ENCODE assay signal across 1 cellular context in the genomic region with DNA sequence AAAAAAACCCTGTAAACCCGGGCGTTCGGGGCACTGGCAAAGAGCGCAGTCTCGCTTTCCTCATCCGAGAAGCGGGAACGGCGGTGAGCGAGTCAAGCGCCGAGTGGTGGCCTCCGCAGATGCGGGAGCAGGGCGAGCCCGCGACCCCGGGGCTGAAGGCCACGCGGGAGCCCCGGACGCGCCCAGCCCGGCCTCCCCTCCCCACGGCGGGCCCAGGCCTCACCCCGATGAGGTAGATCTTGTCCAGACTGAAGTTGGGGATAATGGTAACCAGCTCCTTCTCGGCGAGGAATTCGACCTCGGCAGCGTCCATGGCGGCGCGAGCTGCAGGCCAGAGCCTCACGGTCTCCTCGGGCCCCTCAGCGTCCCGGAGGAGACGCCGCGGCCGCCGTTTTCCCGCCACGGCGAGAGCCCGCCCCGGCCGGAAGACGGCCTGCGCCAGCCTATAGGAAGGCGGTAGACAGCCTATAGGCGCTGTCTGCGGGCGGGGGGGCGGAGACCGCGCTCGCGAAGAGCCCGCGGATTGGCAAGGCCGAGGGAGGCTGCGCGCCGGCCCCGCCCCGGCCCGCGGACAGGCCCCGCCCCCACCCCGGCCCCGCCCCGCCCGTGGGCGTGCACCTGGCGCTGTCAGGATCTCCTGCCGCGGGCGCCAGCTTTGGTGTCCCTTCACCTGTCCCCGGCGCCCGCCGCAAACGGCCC.
TF ChIP-seq lines count a peak whose summit lies in the region.

A gene (minus strand): TSS at position 369 of the 699 bp plus-strand sequence. CDS start 56 bp downstream, at position 313.

TF ChIP-seq in HepG2, 621 proteins besides CTCF, POLR2A, EP300 and RAD21 (continued from another document and continues in another):
- TF ChIP-seq, protein P1, sequence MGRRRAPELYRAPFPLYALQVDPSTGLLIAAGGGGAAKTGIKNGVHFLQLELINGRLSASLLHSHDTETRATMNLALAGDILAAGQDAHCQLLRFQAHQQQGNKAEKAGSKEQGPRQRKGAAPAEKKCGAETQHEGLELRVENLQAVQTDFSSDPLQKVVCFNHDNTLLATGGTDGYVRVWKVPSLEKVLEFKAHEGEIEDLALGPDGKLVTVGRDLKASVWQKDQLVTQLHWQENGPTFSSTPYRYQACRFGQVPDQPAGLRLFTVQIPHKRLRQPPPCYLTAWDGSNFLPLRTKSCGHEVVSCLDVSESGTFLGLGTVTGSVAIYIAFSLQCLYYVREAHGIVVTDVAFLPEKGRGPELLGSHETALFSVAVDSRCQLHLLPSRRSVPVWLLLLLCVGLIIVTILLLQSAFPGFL (CRISPR knock-in tag; IDR thresholded peaks at IDR 0.05): no peak
- TF ChIP-seq ZFP62 (CRISPR knock-in tag; IDR thresholded peaks at IDR 0.05) (no peak), MEIS1 (CRISPR knock-in tag; IDR thresholded peaks at IDR 0.05; ENCODE audit: borderline replicate concordance) (0 out of 2 replicates have a peak, but pooled peaks have one; percentile 41), HES4 (CRISPR knock-in tag; IDR thresholded peaks at IDR 0.05; ENCODE audit: borderline replicate concordance) (peak; percentile 46; the same call in 1 of the 2 replicates), ZBTB1 (CRISPR knock-in tag; IDR thresholded peaks at IDR 0.05; ENCODE audit: borderline replicate concordance) (no peak), ZNF816 (CRISPR knock-in tag; IDR thresholded peaks at IDR 0.05; ENCODE audit: borderline replicate concordance) (no peak), ZNF577 (CRISPR knock-in tag; IDR thresholded peaks at IDR 0.05; ENCODE audit: borderline replicate concordance, low read depth) (no peak), MAF1 (CRISPR knock-in tag; IDR thresholded peaks at IDR 0.05; ENCODE audit: borderline replicate concordance) (peak; percentile 83; the same call in 1 of the 2 replicates), ZSCAN25 (CRISPR knock-in tag; IDR thresholded peaks at IDR 0.05) (no peak), GATA4 (IDR thresholded peaks at IDR 0.05; ENCODE audit: borderline replicate concordance, low read depth) (no peak), ZNF34 (CRISPR knock-in tag; IDR thresholded peaks at IDR 0.05; ENCODE audit: borderline replicate concordance) (0 out of 2 replicates have a peak, but pooled peaks have one; percentile 42), KAT7 (CRISPR knock-in tag; IDR thresholded peaks at IDR 0.05; ENCODE audit: borderline replicate concordance) (no peak), ZNF749 (CRISPR knock-in tag; IDR thresholded peaks at IDR 0.05; ENCODE audit: borderline replicate concordance) (peak; percentile 73; the same call in 1 of the 2 replicates), HHEX (CRISPR knock-in tag; IDR thresholded peaks at IDR 0.05) (no peak), TBX3 (IDR thresholded peaks at IDR 0.05; ENCODE audit: borderline replicate concordance) (no peak), HMG20A (CRISPR knock-in tag; IDR thresholded peaks at IDR 0.05; ENCODE audit: borderline replicate concordance) (no peak), ZSCAN29 (CRISPR knock-in tag; conservative IDR thresholded peaks at IDR 0.05) (0 out of 2 replicates have a peak, but pooled peaks have one; percentile 40), ZNF329 (CRISPR knock-in tag; IDR thresholded peaks at IDR 0.05; ENCODE audit: low read depth) (no peak), FOSL2 (CRISPR knock-in tag; IDR thresholded peaks at IDR 0.05) (no peak), EHMT2 (IDR thresholded peaks at IDR 0.05; ENCODE audit: borderline replicate concordance, low read depth, low read length) (no peak), ZNF33A (CRISPR knock-in tag; IDR thresholded peaks at IDR 0.05; ENCODE audit: borderline replicate concordance) (no peak), CC2D1A (CRISPR knock-in tag; IDR thresholded peaks at IDR 0.05) (no peak), MATR3 (CRISPR knock-in tag; IDR thresholded peaks at IDR 0.05) (no peak), CENPX (CRISPR knock-in tag; IDR thresholded peaks at IDR 0.05) (no peak), ZNF224 (CRISPR knock-in tag; IDR thresholded peaks at IDR 0.05) (no peak), KDM5B (CRISPR knock-in tag; IDR thresholded peaks at IDR 0.05; ENCODE audit: borderline replicate concordance) (peak; percentile 96), ZNF782 (CRISPR knock-in tag; IDR thresholded peaks at IDR 0.05; ENCODE audit: borderline replicate concordance) (no peak), SMYD3 (CRISPR knock-in tag; IDR thresholded peaks at IDR 0.05) (no peak), ZBTB8A (CRISPR knock-in tag; IDR thresholded peaks at IDR 0.05; ENCODE audit: borderline replicate concordance, low read depth) (no peak), ZFYVE20 (CRISPR knock-in tag; IDR thresholded peaks at IDR 0.05; ENCODE audit: borderline replicate concordance, low read depth) (peak; percentile 51; the same call in 1 of the 2 replicates), KDM3A (CRISPR knock-in tag; IDR thresholded peaks at IDR 0.05; ENCODE audit: low read depth) (no peak), TRIM24 (CRISPR knock-in tag; IDR thresholded peaks at IDR 0.05) (no peak), ZNF878 (CRISPR knock-in tag; IDR thresholded peaks at IDR 0.05) (peak; percentile 85; the same call in 1 of the 2 replicates), PPARG (CRISPR knock-in tag; conservative IDR thresholded peaks at IDR 0.05) (no peak; the same call in 1 of the 2 replicates), KDM4B (CRISPR knock-in tag; IDR thresholded peaks at IDR 0.05) (0 out of 2 replicates have a peak, but pooled peaks have one; percentile 33), RFX1 (IDR thresholded peaks at IDR 0.05) (no peak), ZC3H13 (CRISPR knock-in tag; IDR thresholded peaks at IDR 0.05) (peak; percentile 72), PHF5A (CRISPR knock-in tag; IDR thresholded peaks at IDR 0.05; ENCODE audit: low read depth, unreplicated experiment) (no peak), FIP1L1 (IDR thresholded peaks at IDR 0.05; ENCODE audit: borderline replicate concordance, insufficient read depth, low read depth, low read length) (no peak), HNRNPH1 (optimal IDR thresholded peaks at IDR 0.05; ENCODE audit: low read depth, low read length) (no peak), EEA1 (CRISPR knock-in tag; IDR thresholded peaks at IDR 0.05; ENCODE audit: borderline replicate concordance) (no peak; the same call in 1 of the 2 replicates), ZNF44 (CRISPR knock-in tag; IDR thresholded peaks at IDR 0.05) (peak; percentile 83; the same call in 1 of the 2 replicates), PHF21A (CRISPR knock-in tag; IDR thresholded peaks at IDR 0.05) (no peak; the same call in 1 of the 2 replicates), CBX5 (CRISPR knock-in tag; IDR thresholded peaks at IDR 0.05; ENCODE audit: borderline replicate concordance) (no peak), GPN1 (CRISPR knock-in tag; IDR thresholded peaks at IDR 0.05; ENCODE audit: borderline replicate concordance) (no peak)
- TF ChIP-seq, protein P2, sequence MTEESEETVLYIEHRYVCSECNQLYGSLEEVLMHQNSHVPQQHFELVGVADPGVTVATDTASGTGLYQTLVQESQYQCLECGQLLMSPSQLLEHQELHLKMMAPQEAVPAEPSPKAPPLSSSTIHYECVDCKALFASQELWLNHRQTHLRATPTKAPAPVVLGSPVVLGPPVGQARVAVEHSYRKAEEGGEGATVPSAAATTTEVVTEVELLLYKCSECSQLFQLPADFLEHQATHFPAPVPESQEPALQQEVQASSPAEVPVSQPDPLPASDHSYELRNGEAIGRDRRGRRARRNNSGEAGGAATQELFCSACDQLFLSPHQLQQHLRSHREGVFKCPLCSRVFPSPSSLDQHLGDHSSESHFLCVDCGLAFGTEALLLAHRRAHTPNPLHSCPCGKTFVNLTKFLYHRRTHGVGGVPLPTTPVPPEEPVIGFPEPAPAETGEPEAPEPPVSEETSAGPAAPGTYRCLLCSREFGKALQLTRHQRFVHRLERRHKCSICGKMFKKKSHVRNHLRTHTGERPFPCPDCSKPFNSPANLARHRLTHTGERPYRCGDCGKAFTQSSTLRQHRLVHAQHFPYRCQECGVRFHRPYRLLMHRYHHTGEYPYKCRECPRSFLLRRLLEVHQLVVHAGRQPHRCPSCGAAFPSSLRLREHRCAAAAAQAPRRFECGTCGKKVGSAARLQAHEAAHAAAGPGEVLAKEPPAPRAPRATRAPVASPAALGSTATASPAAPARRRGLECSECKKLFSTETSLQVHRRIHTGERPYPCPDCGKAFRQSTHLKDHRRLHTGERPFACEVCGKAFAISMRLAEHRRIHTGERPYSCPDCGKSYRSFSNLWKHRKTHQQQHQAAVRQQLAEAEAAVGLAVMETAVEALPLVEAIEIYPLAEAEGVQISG (CRISPR knock-in tag; IDR thresholded peaks at IDR 0.05): peak; percentile 80
- TF ChIP-seq, protein P3, sequence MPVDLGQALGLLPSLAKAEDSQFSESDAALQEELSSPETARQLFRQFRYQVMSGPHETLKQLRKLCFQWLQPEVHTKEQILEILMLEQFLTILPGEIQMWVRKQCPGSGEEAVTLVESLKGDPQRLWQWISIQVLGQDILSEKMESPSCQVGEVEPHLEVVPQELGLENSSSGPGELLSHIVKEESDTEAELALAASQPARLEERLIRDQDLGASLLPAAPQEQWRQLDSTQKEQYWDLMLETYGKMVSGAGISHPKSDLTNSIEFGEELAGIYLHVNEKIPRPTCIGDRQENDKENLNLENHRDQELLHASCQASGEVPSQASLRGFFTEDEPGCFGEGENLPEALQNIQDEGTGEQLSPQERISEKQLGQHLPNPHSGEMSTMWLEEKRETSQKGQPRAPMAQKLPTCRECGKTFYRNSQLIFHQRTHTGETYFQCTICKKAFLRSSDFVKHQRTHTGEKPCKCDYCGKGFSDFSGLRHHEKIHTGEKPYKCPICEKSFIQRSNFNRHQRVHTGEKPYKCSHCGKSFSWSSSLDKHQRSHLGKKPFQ (CRISPR knock-in tag; IDR thresholded peaks at IDR 0.05; ENCODE audit: insufficient replicate concordance): peak; percentile 24
- TF ChIP-seq, protein P4, sequence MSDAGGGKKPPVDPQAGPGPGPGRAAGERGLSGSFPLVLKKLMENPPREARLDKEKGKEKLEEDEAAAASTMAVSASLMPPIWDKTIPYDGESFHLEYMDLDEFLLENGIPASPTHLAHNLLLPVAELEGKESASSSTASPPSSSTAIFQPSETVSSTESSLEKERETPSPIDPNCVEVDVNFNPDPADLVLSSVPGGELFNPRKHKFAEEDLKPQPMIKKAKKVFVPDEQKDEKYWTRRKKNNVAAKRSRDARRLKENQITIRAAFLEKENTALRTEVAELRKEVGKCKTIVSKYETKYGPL (CRISPR knock-in tag; IDR thresholded peaks at IDR 0.05): peak; percentile 80
- TF ChIP-seq, protein P5, sequence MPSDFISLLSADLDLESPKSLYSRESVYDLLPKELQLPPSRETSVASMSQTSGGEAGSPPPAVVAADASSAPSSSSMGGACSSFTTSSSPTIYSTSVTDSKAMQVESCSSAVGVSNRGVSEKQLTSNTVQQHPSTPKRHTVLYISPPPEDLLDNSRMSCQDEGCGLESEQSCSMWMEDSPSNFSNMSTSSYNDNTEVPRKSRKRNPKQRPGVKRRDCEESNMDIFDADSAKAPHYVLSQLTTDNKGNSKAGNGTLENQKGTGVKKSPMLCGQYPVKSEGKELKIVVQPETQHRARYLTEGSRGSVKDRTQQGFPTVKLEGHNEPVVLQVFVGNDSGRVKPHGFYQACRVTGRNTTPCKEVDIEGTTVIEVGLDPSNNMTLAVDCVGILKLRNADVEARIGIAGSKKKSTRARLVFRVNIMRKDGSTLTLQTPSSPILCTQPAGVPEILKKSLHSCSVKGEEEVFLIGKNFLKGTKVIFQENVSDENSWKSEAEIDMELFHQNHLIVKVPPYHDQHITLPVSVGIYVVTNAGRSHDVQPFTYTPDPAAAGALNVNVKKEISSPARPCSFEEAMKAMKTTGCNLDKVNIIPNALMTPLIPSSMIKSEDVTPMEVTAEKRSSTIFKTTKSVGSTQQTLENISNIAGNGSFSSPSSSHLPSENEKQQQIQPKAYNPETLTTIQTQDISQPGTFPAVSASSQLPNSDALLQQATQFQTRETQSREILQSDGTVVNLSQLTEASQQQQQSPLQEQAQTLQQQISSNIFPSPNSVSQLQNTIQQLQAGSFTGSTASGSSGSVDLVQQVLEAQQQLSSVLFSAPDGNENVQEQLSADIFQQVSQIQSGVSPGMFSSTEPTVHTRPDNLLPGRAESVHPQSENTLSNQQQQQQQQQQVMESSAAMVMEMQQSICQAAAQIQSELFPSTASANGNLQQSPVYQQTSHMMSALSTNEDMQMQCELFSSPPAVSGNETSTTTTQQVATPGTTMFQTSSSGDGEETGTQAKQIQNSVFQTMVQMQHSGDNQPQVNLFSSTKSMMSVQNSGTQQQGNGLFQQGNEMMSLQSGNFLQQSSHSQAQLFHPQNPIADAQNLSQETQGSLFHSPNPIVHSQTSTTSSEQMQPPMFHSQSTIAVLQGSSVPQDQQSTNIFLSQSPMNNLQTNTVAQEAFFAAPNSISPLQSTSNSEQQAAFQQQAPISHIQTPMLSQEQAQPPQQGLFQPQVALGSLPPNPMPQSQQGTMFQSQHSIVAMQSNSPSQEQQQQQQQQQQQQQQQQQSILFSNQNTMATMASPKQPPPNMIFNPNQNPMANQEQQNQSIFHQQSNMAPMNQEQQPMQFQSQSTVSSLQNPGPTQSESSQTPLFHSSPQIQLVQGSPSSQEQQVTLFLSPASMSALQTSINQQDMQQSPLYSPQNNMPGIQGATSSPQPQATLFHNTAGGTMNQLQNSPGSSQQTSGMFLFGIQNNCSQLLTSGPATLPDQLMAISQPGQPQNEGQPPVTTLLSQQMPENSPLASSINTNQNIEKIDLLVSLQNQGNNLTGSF (CRISPR knock-in tag; IDR thresholded peaks at IDR 0.05): peak; percentile 89
- TF ChIP-seq, protein P6, sequence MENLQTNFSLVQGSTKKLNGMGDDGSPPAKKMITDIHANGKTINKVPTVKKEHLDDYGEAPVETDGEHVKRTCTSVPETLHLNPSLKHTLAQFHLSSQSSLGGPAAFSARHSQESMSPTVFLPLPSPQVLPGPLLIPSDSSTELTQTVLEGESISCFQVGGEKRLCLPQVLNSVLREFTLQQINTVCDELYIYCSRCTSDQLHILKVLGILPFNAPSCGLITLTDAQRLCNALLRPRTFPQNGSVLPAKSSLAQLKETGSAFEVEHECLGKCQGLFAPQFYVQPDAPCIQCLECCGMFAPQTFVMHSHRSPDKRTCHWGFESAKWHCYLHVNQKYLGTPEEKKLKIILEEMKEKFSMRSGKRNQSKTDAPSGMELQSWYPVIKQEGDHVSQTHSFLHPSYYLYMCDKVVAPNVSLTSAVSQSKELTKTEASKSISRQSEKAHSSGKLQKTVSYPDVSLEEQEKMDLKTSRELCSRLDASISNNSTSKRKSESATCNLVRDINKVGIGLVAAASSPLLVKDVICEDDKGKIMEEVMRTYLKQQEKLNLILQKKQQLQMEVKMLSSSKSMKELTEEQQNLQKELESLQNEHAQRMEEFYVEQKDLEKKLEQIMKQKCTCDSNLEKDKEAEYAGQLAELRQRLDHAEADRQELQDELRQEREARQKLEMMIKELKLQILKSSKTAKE (CRISPR knock-in tag; IDR thresholded peaks at IDR 0.05; ENCODE audit: borderline replicate concordance): no peak
- TF ChIP-seq, protein P7, sequence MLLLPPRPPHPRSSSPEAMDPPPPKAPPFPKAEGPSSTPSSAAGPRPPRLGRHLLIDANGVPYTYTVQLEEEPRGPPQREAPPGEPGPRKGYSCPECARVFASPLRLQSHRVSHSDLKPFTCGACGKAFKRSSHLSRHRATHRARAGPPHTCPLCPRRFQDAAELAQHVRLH (CRISPR knock-in tag; IDR thresholded peaks at IDR 0.05; ENCODE audit: borderline replicate concordance, low read depth): no peak; the same call in 1 of the 2 replicates
